ENCODE assay signal across 14 cellular contexts in genomic region chr19:47646924-47647323, GRCh38. TPM values are rescaled to one million over a fixed set of nuclear protein-coding genes. Genes with fewer than 3 reads are reported as not detected.
DNase-seq lines count a peak whose midpoint lies in the region; ATAC-seq and TF ChIP-seq lines count a peak whose summit lies in the region.
"Had no signal": no experiment of that assay in that cellular context is flagged by ENCODE, and none has a peak within 500 bp of the region (broad histone marks: within the 10 kb centered on the region; RNA-seq: fewer than 3 reads in every experiment).

No MANE protein-coding gene starts in this region.

- H2BK12ac ChIP-seq in mesenchymal stem cell (ENCODE audit: low read length in 2 of 2), result no peak overlapping the region

- H3K4ac ChIP-seq in mesenchymal stem cell (ENCODE audit: low read depth in 1 of 2, low read length in 2 of 2), result no peak overlapping the region

- no peak overlapping the region for H3K23ac ChIP-seq in mesenchymal stem cell (ENCODE audit: low read length in 2 of 2)

- ATAC-seq in GM23338 (no peak), T-helper 17 cell (no peak)
- ATAC-seq in stimulated activated naive B cell treated with anti-CD40 and anti-IgM and Interleukin-4, amounts not matched to agents 10 μg/mL and 1 μg/mL and 100 μg/mL, for 72 hours (replicated peaks), result no peak

- peaks cover 42% of the 10 kb centered on the region for H3K36me3 Mint-ChIP-seq in GM23338 (ENCODE audit: low read depth)
- H3K36me3 Mint-ChIP-seq in T-helper 17 cell (ENCODE audit: low read depth), result peaks cover 4% of the 10 kb centered on the region
- peaks cover 28 to 66% of the 10 kb centered on the region in 2 donors for H3K36me3 Mint-ChIP-seq in stimulated activated naive B cell treated with anti-CD40 and anti-IgM and Interleukin-4, amounts not matched to agents 10 μg/mL and 1 μg/mL and 100 μg/mL, for 72 hours

- H3F3A ChIP-seq in GM23338 (replicated peaks; ENCODE audit: low read depth), result peaks cover 10% of the 10 kb centered on the region; the same call in 1 of the 2 replicates

- H3K4me3 Mint-ChIP-seq in GM23338, result no peak overlapping the region
- no peak overlapping the region for H3K4me3 Mint-ChIP-seq in T-helper 17 cell
- H3K4me3 Mint-ChIP-seq in stimulated activated naive B cell treated with anti-CD40 and anti-IgM and Interleukin-4, amounts not matched to agents 10 μg/mL and 1 μg/mL and 100 μg/mL, for 72 hours, result no peak overlapping the region
- H3K4me3 Mint-ChIP-seq: B cell, H9 had no signal

- no peak overlapping the region for H3K14ac ChIP-seq in mesenchymal stem cell (ENCODE audit: low read length in 2 of 2)

- H3K36me3 ChIP-seq in GM23338 (ENCODE audit: insufficient read depth), result peaks cover 7% of the 10 kb centered on the region; the same call in 1 of the 2 replicates
- H3K36me3 ChIP-seq in muscle layer of colon (ENCODE audit: insufficient read depth, low read length), result peaks cover 8% of the 10 kb centered on the region
- H3K36me3 ChIP-seq in mesenchymal stem cell (ENCODE audit: control insufficient read depth in 1 of 2, insufficient read depth in 2 of 2, low read depth in 1 of 2, low read length in 2 of 2), result peaks cover 24 to 32% of the 10 kb centered on the region in 2 experiments

- no peak overlapping the region for H2BK120ac ChIP-seq in mesenchymal stem cell (ENCODE audit: low read depth, low read length)

- no peak overlapping the region for H2AK5ac ChIP-seq in mesenchymal stem cell (ENCODE audit: low read length, severe bottlenecking)

- TF ChIP-seq CTCF in GM23338 (conservative IDR thresholded peaks at IDR 0.05; ENCODE audit: low read depth in 2 of 2), result no peak

- H3K4me3 ChIP-seq in GM23338 (no peak overlapping the region), muscle layer of colon (ENCODE audit: low read depth in 1 of 2, low read length in 2 of 2) (no peak overlapping the region), mesenchymal stem cell (ENCODE audit: insufficient read depth in 1 of 2, low read depth in 1 of 2, low read length in 2 of 2) (no peak overlapping the region)

- H2BK15ac ChIP-seq in mesenchymal stem cell (ENCODE audit: low read depth, poor library complexity, severe bottlenecking), result no peak overlapping the region

- peaks cover 31% of the 10 kb centered on the region for H4K20me1 ChIP-seq in GM23338 (replicated peaks; ENCODE audit: insufficient read depth)

- H3K79me1 ChIP-seq in mesenchymal stem cell (replicated peaks; ENCODE audit: low read length, poor library complexity, severe bottlenecking), result peaks cover 45% of the 10 kb centered on the region

- H3K27ac Mint-ChIP-seq in GM23338, result no peak overlapping the region
- H3K27ac Mint-ChIP-seq in T-helper 17 cell, result peak overlapping the region; percentile 49
- H3K27ac Mint-ChIP-seq in stimulated activated naive B cell treated with anti-CD40 and anti-IgM and Interleukin-4, amounts not matched to agents 10 μg/mL and 1 μg/mL and 100 μg/mL, for 72 hours, result peak overlapping the region; percentile 3
- H3K27ac Mint-ChIP-seq: B cell had no signal

- peak overlapping the region; percentile 84; the same call in 1 of the 2 replicates for H3K27ac ChIP-seq in GM23338 (ENCODE audit: low read depth)
- peak overlapping the region; percentile 59 for H3K27ac ChIP-seq in muscle layer of colon (ENCODE audit: low read depth, low read length)
- no peak overlapping the region for H3K27ac ChIP-seq in mesenchymal stem cell (ENCODE audit: low read length, poor library complexity, severe bottlenecking)

- no peak overlapping the region for H2AFZ ChIP-seq in GM23338
- no peak overlapping the region for H2AFZ ChIP-seq in mesenchymal stem cell (ENCODE audit: low read depth, low read length)

- H4K91ac ChIP-seq in mesenchymal stem cell (ENCODE audit: low read length), result no peak overlapping the region

- no peaks in the 10 kb centered on the region for H3K27me3 ChIP-seq in GM23338 (ENCODE audit: insufficient read depth)
- no peaks in the 10 kb centered on the region for H3K27me3 ChIP-seq in muscle layer of colon (ENCODE audit: control insufficient read depth in 1 of 2, insufficient read depth in 2 of 2, low read length in 2 of 2)
- no peaks in the 10 kb centered on the region for H3K27me3 ChIP-seq in mesenchymal stem cell (ENCODE audit: control insufficient read depth in 1 of 2, insufficient read depth in 1 of 2, low read length in 2 of 2)

- no peak overlapping the region for H2BK5ac ChIP-seq in mesenchymal stem cell (ENCODE audit: low read depth, low read length, poor library complexity, severe bottlenecking)

- H3K27me3 Mint-ChIP-seq in GM23338 (ENCODE audit: insufficient read depth, low read depth, poor library complexity) (peaks cover 5% of the 10 kb centered on the region), T-helper 17 cell (no peaks in the 10 kb centered on the region)
- H3K27me3 Mint-ChIP-seq in stimulated activated naive B cell treated with anti-CD40 and anti-IgM and Interleukin-4, amounts not matched to agents 10 μg/mL and 1 μg/mL and 100 μg/mL, for 72 hours, result no peaks in the 10 kb centered on the region
- H3K27me3 Mint-ChIP-seq: B cell; CD4-positive, alpha-beta memory T cell had no signal

- H3K4me1 Mint-ChIP-seq in GM23338 (peaks cover 20% of the 10 kb centered on the region), T-helper 17 cell (peaks cover 46% of the 10 kb centered on the region)
- H3K4me1 Mint-ChIP-seq in stimulated activated naive B cell treated with anti-CD40 and anti-IgM and Interleukin-4, amounts not matched to agents 10 μg/mL and 1 μg/mL and 100 μg/mL, for 72 hours, result peaks cover 33 to 45% of the 10 kb centered on the region in 2 donors

- H3K18ac ChIP-seq in mesenchymal stem cell (ENCODE audit: low read depth in 1 of 2, low read length in 2 of 2), result no peak overlapping the region

- DNase-seq in GM23338 (ENCODE audit: low spot score) (no peak), T-helper 17 cell (no peak), mesenchymal stem cell (no peak), AG08396 (ENCODE audit: low spot score) (no peak), NCI-H1092 (lab: John Stamatoyannopoulos, UW) (no peak)
- DNase-seq in stimulated activated naive B cell treated with anti-CD40 and anti-IgM and Interleukin-4, amounts not matched to agents 10 μg/mL and 1 μg/mL and 100 μg/mL, for 72 hours, result no peak
- DNase-seq: CD4-positive, alpha-beta memory T cell; H9; KBM-7; NCI-H1436 treated with DMSO at 0.1 percent for 48 hours; NCI-H2029 treated with DMSO at 0.1 percent for 48 hours; NCI-H774 had no signal

- peaks cover 8% of the 10 kb centered on the region; the same call in 1 of the 3 replicates for H3K9me3 Mint-ChIP-seq in GM23338
- peaks cover 0 to 5% of the 10 kb centered on the region in 2 donors for H3K9me3 Mint-ChIP-seq in stimulated activated naive B cell treated with anti-CD40 and anti-IgM and Interleukin-4, amounts not matched to agents 10 μg/mL and 1 μg/mL and 100 μg/mL, for 72 hours

- peaks cover 94% of the 10 kb centered on the region for H3K79me2 ChIP-seq in GM23338 (replicated peaks; ENCODE audit: insufficient read depth)

- H3K9me2 ChIP-seq in GM23338 (ENCODE audit: insufficient read depth), result peaks cover 3% of the 10 kb centered on the region; the same call in 1 of the 2 replicates

- H3K9me3 ChIP-seq in T-helper 17 cell (ENCODE audit: control insufficient read depth, low read length, poor library complexity, severe bottlenecking) (no peaks in the 10 kb centered on the region), muscle layer of colon (ENCODE audit: low read length) (no peaks in the 10 kb centered on the region), mesenchymal stem cell (ENCODE audit: control insufficient read depth, low read length) (no peaks in the 10 kb centered on the region)

- WGBS in mesenchymal stem cell, result 97% methylated on average over 7 of the region's 7 CpGs

- no peak overlapping the region for H4K8ac ChIP-seq in mesenchymal stem cell (ENCODE audit: low read length)

- no peak overlapping the region for H3K9ac ChIP-seq in muscle layer of colon (ENCODE audit: low read length)
- H3K9ac ChIP-seq in mesenchymal stem cell (ENCODE audit: low read length), result no peak overlapping the region

- H3K4me2 ChIP-seq in GM23338 (no peak overlapping the region), mesenchymal stem cell (ENCODE audit: low read length, poor library complexity, severe bottlenecking) (no peak overlapping the region)

- H3K4me1 ChIP-seq in GM23338 (ENCODE audit: insufficient read depth), result peaks cover 11% of the 10 kb centered on the region; the same call in 1 of the 2 replicates
- peaks cover 40% of the 10 kb centered on the region for H3K4me1 ChIP-seq in muscle layer of colon (ENCODE audit: insufficient read depth, low read length)
- peaks cover 22% of the 10 kb centered on the region for H3K4me1 ChIP-seq in mesenchymal stem cell (ENCODE audit: control insufficient read depth, insufficient read depth, low read depth, low read length)

TF ChIP-seq in GM23338, 12 proteins besides CTCF, POLR2A, EP300 and RAD21 (continues in another document):
- TF ChIP-seq NANOG (IDR thresholded peaks at IDR 0.05; ENCODE audit: borderline replicate concordance) (no peak), ETS1 (IDR thresholded peaks at IDR 0.05) (no peak), ZNF114 (CRISPR knock-in tag; IDR thresholded peaks at IDR 0.05) (no peak), POLR2AphosphoS5 (IDR thresholded peaks at IDR 0.05; ENCODE audit: low read depth) (no peak), STAT1 (IDR thresholded peaks at IDR 0.05; ENCODE audit: unreplicated experiment) (no peak), EZH2phosphoT487 (IDR thresholded peaks at IDR 0.05; ENCODE audit: unreplicated experiment) (no peak)

RNA-seq across cellular contexts. Expression of gene BICRA, which starts 38.0 kb away (rescaled TPM):
- total RNA-seq in GM23338 (2014; rRNA removed; shearing (Covaris generic)), result 37.7 and 40.1 TPM in 2 replicates
- polyA plus RNA-seq in GM23338 (2016; fragmentation: Nextera tagmentation; extraction: Ambion mirVana), result 7.0 and 8.2 TPM in 2 replicates
- total RNA-seq in T-helper 17 cell, result 10 to 100 TPM; 32.1 to 34.8 TPM
- polyA plus RNA-seq in mesenchymal stem cell (2013, experiment 1 of 2), result 7.9 TPM
- polyA plus RNA-seq in mesenchymal stem cell (2013, experiment 2 of 2), result 7.3 TPM
